17 cellular contexts compared by ENCODE assay signal in the genomic region with DNA sequence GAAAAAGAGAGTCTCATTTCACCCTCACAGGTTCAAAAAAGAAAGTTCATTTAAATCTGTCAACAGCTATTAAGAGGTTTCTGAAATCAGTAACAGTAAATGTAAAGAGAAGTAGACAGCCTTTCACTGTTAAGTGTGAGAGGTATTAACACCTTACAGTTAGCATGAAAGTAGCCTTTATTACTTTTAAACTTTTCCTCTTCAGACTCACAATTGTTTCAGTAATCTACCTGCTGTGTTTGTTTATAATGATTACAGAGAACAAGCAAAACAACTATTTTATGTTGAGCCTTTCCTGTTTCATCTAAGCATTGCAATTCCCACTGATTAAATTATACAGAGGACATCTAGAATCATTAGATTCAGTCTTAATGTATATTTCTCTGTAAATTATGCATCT.
DNase-seq lines count a peak whose midpoint lies in the region; ATAC-seq and TF ChIP-seq lines count a peak whose summit lies in the region.
"Had no signal": no experiment of that assay in that cellular context is flagged by ENCODE, and none has a peak within 500 bp of the region (broad histone marks: within the 10 kb centered on the region; RNA-seq: fewer than 3 reads in every experiment).

No MANE protein-coding gene starts in this region.

- H3K27ac Mint-ChIP-seq in GM23338 (no peak overlapping the region), mesothelial cell of epicardium (no peak overlapping the region)
- H3K27ac Mint-ChIP-seq: CD4-positive, alpha-beta memory T cell; IgD-negative memory B cell had no signal

- H3K9me3 Mint-ChIP-seq in GM23338 (no peaks in the 10 kb centered on the region), mesothelial cell of epicardium (no peaks in the 10 kb centered on the region)
- H3K9me3 Mint-ChIP-seq: IgD-negative memory B cell had no signal

- ATAC-seq in GM23338 = no peak
- no peak for ATAC-seq in left cardiac atrium
- ATAC-seq in activated CD4-positive, CD25-positive, alpha-beta regulatory T cell treated with anti-CD3 and anti-CD28 coated beads, Interleukin-2, amount 50 U/mL, for 24 hours = no peak
- ATAC-seq: HCT116 had no signal

- DNase-seq in GM23338 (ENCODE audit: low spot score) (peak; percentile 6), Karpas-422 (no peak), dorsolateral prefrontal cortex (no peak), substantia nigra (lab: John Stamatoyannopoulos, UW) (no peak), left cardiac atrium (no peak), mesothelial cell of epicardium (ENCODE audit: low spot score in 2 of 2, unreplicated experiment in 2 of 2) (no peak)
- DNase-seq: CD4-positive, alpha-beta memory T cell; GOT3; MM.1S; NCI-H1092; NCI-H1436; NCI-H774; Right ventricle myocardium superior had no signal

- no peaks in the 10 kb centered on the region for H3F3A ChIP-seq in GM23338 (replicated peaks; ENCODE audit: low read depth)

- no peaks in the 10 kb centered on the region for H3K9me2 ChIP-seq in GM23338 (ENCODE audit: insufficient read depth)
- no peaks in the 10 kb centered on the region for H3K9me2 ChIP-seq in Karpas-422 (replicated peaks; ENCODE audit: insufficient read depth, low read length)

- no peaks in the 10 kb centered on the region for H3K79me2 ChIP-seq in GM23338 (replicated peaks; ENCODE audit: insufficient read depth)
- H3K79me2 ChIP-seq in Karpas-422 (ENCODE audit: low read length) = no peaks in the 10 kb centered on the region

- H3K4me2 ChIP-seq in GM23338 (0 out of 2 replicates have a peak overlapping the region, but pooled peaks have one; percentile 28), Karpas-422 (ENCODE audit: low read depth, low read length, poor library complexity, severe bottlenecking) (no peak overlapping the region)
- H3K4me2 ChIP-seq: BLaER1 had no signal

- no peak overlapping the region for H3K4me3 Mint-ChIP-seq in GM23338
- H3K4me3 Mint-ChIP-seq in mesothelial cell of epicardium = no peak overlapping the region
- H3K4me3 Mint-ChIP-seq: CD4-positive, alpha-beta memory T cell; IgD-negative memory B cell had no signal

- intact Hi-C loops in dorsolateral prefrontal cortex (cut with DNase I) (no loop called here), left cardiac atrium (cut with DNase I) (loop anchor here in 1 of 2 donors (10.0 kb wide), 1 partner anchor 154 kb away; no protein-coding TSS in a partner anchor)

- no peak overlapping the region for H3K9ac ChIP-seq in Karpas-422 (ENCODE audit: low read length)
- H3K9ac ChIP-seq: BLaER1 had no signal

- H2AFZ ChIP-seq in GM23338 (no peak overlapping the region), Karpas-422 (ENCODE audit: low read length) (peak overlapping the region; percentile 54; the same call in 1 of the 2 replicates)

- no peak overlapping the region for H3K4me3 ChIP-seq in GM23338
- no peak overlapping the region for H3K4me3 ChIP-seq in Karpas-422 (ENCODE audit: low read length)
- peak overlapping the region in 18 of 59 donors; percentile 0 to 40 (median 20) for H3K4me3 ChIP-seq in dorsolateral prefrontal cortex
- H3K4me3 ChIP-seq: BLaER1 had no signal

- peaks cover 15% of the 10 kb centered on the region for H3K4me1 Mint-ChIP-seq in GM23338
- peaks cover 2% of the 10 kb centered on the region for H3K4me1 Mint-ChIP-seq in mesothelial cell of epicardium
- H3K4me1 Mint-ChIP-seq: CD4-positive, alpha-beta memory T cell; IgD-negative memory B cell had no signal

- H3K27ac ChIP-seq in GM23338 (ENCODE audit: low read depth) = no peak overlapping the region
- no peak overlapping the region for H3K27ac ChIP-seq in Karpas-422 (ENCODE audit: low read length)
- peak overlapping the region in 58 of 59 donors; percentile 3 to 100 (median 75) for H3K27ac ChIP-seq in dorsolateral prefrontal cortex
- peak overlapping the region; percentile 36 for H3K27ac ChIP-seq in substantia nigra (ENCODE audit: low read depth, low read length, poor library complexity, severe bottlenecking)
- H3K27ac ChIP-seq: BLaER1 had no signal

- H3K36me3 Mint-ChIP-seq in GM23338 (ENCODE audit: low read depth) = no peaks in the 10 kb centered on the region
- no peaks in the 10 kb centered on the region for H3K36me3 Mint-ChIP-seq in mesothelial cell of epicardium
- H3K36me3 Mint-ChIP-seq: CD4-positive, alpha-beta memory T cell; IgD-negative memory B cell had no signal

- H4K20me1 ChIP-seq in GM23338 (replicated peaks; ENCODE audit: insufficient read depth) (no peaks in the 10 kb centered on the region), Karpas-422 (ENCODE audit: insufficient read depth, low read depth, low read length) (no peaks in the 10 kb centered on the region)
- H4K20me1 ChIP-seq: BLaER1 had no signal

- no peaks in the 10 kb centered on the region for H3K9me3 ChIP-seq in Karpas-422 (ENCODE audit: low read length)
- H3K9me3 ChIP-seq: BLaER1 had no signal

- TF ChIP-seq CTCF in GM23338 (conservative IDR thresholded peaks at IDR 0.05; ENCODE audit: low read depth in 2 of 2) (no peak), dorsolateral prefrontal cortex (IDR thresholded peaks at IDR 0.05 in 54 of 56, conservative IDR thresholded peaks at IDR 0.05 in 2 of 56; ENCODE audit: low read depth in 1 of 56, partially characterized antibody in 56 of 56) (no peak), mesothelial cell of epicardium (IDR thresholded peaks at IDR 0.05; ENCODE audit: unreplicated experiment) (no peak)

- no peaks in the 10 kb centered on the region for H3K27me3 ChIP-seq in GM23338 (ENCODE audit: insufficient read depth)
- no peaks in the 10 kb centered on the region for H3K27me3 ChIP-seq in Karpas-422 (ENCODE audit: low read length)
- no peaks in the 10 kb centered on the region for H3K27me3 ChIP-seq in dorsolateral prefrontal cortex
- H3K27me3 ChIP-seq: BLaER1 had no signal

- H3K27me3 Mint-ChIP-seq in GM23338 (ENCODE audit: insufficient read depth, low read depth, poor library complexity) (peaks cover 2% of the 10 kb centered on the region), mesothelial cell of epicardium (ENCODE audit: low read depth) (no peaks in the 10 kb centered on the region)
- H3K27me3 Mint-ChIP-seq: CD4-positive, alpha-beta memory T cell; IgD-negative memory B cell had no signal

- peaks cover 13% of the 10 kb centered on the region for H3K4me1 ChIP-seq in GM23338 (ENCODE audit: insufficient read depth)
- no peaks in the 10 kb centered on the region for H3K4me1 ChIP-seq in Karpas-422 (ENCODE audit: low read length)

- no peaks in the 10 kb centered on the region for H3K36me3 ChIP-seq in GM23338 (ENCODE audit: insufficient read depth)
- no peaks in the 10 kb centered on the region for H3K36me3 ChIP-seq in Karpas-422 (ENCODE audit: insufficient read depth, low read length)
- H3K36me3 ChIP-seq: BLaER1 had no signal

TF ChIP-seq in GM23338, 12 proteins besides CTCF, POLR2A, EP300 and RAD21:
- TF ChIP-seq STAT1 (IDR thresholded peaks at IDR 0.05; ENCODE audit: unreplicated experiment) = no peak
- peak; percentile 78 for TF ChIP-seq NANOG (IDR thresholded peaks at IDR 0.05; ENCODE audit: borderline replicate concordance)
- no peak for TF ChIP-seq CREB1 (CRISPR knock-in tag; IDR thresholded peaks at IDR 0.05; ENCODE audit: low read depth)

Comparison
In these comparisons a context has a peak if more than half of its experiments do, and no peak if none do; other contexts are left out.
1. H3K27ac ChIP-seq: peak in dorsolateral prefrontal cortex (58 of 59) and substantia nigra (single experiment); none in GM23338 (single experiment) and Karpas-422 (single experiment).